In the genomic region with DNA sequence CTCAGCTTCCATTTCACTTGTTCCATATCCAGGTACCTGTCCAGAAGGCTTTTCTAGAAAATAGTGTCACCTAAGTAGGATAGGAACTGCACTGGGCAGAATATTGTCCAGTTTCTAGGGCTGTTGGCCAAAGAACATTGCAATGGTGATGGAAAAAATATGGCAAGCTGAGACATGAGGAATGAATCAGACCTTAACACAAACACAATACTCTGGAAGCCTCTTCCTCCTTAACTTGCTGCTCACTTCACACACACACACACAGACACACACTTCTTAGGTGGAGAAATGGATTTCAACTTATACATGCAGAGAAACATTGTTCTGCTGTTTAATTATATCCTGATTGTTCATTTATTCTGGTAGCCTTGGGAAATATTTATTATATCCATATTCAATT, we compare ENCODE assay signal across 26 cellular contexts.
"Had no signal": no experiment of that assay in that cellular context is flagged by ENCODE, and none has a peak within 500 bp of the region (broad histone marks: within the 10 kb centered on the region; RNA-seq: fewer than 3 reads in every experiment).

No MANE protein-coding gene starts in this region.

- H3K27me3 Mint-ChIP-seq: memory B cell; naive B cell; naive thymus-derived CD8-positive, alpha-beta T cell had no signal

- H3K36me3 ChIP-seq: esophagus squamous epithelium, gastrocnemius medialis, heart right ventricle, left lung, lower lobe of right lung had no signal

- H3K4me3 Mint-ChIP-seq: memory B cell; naive B cell; naive thymus-derived CD8-positive, alpha-beta T cell had no signal

- H3K4me1 ChIP-seq: esophagus squamous epithelium, gastrocnemius medialis, heart right ventricle, left lung, lower lobe of right lung had no signal

- H3K36me3 Mint-ChIP-seq: memory B cell; naive B cell; naive thymus-derived CD8-positive, alpha-beta T cell had no signal

- H3K27ac Mint-ChIP-seq: memory B cell; naive B cell; naive thymus-derived CD8-positive, alpha-beta T cell had no signal

- H3K4me3 ChIP-seq: coronary artery, dorsolateral prefrontal cortex, esophagus squamous epithelium, gastrocnemius medialis, heart right ventricle, left lung, lower lobe of right lung, mucosa of descending colon had no signal

- H3K27me3 ChIP-seq: dorsolateral prefrontal cortex, esophagus squamous epithelium, gastrocnemius medialis, heart right ventricle, left lung had no signal

- H3K4me1 Mint-ChIP-seq: memory B cell; naive B cell; naive thymus-derived CD8-positive, alpha-beta T cell had no signal

- H3K9me3 ChIP-seq: esophagus squamous epithelium, gastrocnemius medialis, left lung, lower lobe of right lung, mucosa of descending colon had no signal

- DNase-seq: dermis blood vessel endothelial cell; dorsolateral prefrontal cortex; effector CD4-positive, alpha-beta T cell; effector memory CD4-positive, alpha-beta T cell; esophagus squamous epithelium; foreskin fibroblast; foreskin melanocyte; gastrocnemius medialis; glutamatergic neuron; head of caudate nucleus; heart right ventricle; hippocampal formation; left cardiac atrium; left lung; left ventricle myocardium superior; lower lobe of right lung; mesendoderm; mucosa of descending colon; naive B cell; naive thymus-derived CD8-positive, alpha-beta T cell had no signal

- FAIRE-seq: colon, endothelial cell of umbilical vein, islet of Langerhans, keratinocyte had no signal

- H3K27ac ChIP-seq: coronary artery, dorsolateral prefrontal cortex, esophagus squamous epithelium, gastrocnemius medialis, heart right ventricle, left lung, lower lobe of right lung had no signal
